19 cellular contexts compared by ENCODE assay signal in the genomic region with DNA sequence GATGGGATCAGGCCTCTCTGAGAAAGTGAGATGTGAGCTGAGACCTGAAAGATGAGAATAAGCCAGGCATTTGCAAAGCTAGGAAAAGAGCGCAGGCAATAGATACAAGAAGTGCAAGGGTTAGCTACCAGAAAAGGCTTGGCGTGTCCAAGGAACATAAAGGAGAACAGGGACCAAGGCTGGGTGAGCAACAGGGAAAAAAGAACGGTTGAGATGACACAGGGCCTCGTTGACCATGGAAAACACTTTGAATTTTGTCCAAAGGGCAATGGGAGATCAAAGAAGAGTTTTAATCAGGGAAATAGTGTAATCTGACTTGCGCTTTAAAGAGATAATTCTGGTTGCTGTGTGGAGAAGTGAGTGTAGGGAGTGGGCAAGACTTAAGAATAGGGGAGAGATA.
"Had no signal": no experiment of that assay in that cellular context is flagged by ENCODE, and none has a peak within 500 bp of the region (broad histone marks: within the 10 kb centered on the region; RNA-seq: fewer than 3 reads in every experiment).

No MANE protein-coding gene starts in this region.

- H3K9me3 ChIP-seq: esophagus squamous epithelium, ovary, transverse colon had no signal

- H2AFZ ChIP-seq: neural progenitor cell had no signal

- H3K27me3 Mint-ChIP-seq: activated CD4-positive, alpha-beta memory T cell treated with anti-CD3 and anti-CD28 coated beads for 36 hours; activated CD8-positive, alpha-beta memory T cell treated with anti-CD3 and anti-CD28 coated beads, Interleukin-2, amount 10 ng/mL, durations not matched to agents 7 days and 5 days; activated naive CD4-positive, alpha-beta T cell treated with anti-CD3 and anti-CD28 coated beads, Interleukin-2, amount 10 ng/mL, durations not matched to agents 7 days and 5 days had no signal

- H3K4me2 ChIP-seq: neural progenitor cell had no signal

- H3K4me3 ChIP-seq: coronary artery, esophagus squamous epithelium, neural progenitor cell, ovary, transverse colon had no signal

- H3K36me3 Mint-ChIP-seq: neural progenitor cell had no signal

- H3K27me3 ChIP-seq: esophagus squamous epithelium, neural progenitor cell, ovary, transverse colon had no signal

- H3K27ac ChIP-seq: esophagus squamous epithelium, neural progenitor cell, ovary, transverse colon had no signal

- DNase-seq: activated CD4-positive, alpha-beta memory T cell treated with anti-CD3 and anti-CD28 coated beads for 36 hours; activated CD4-positive, alpha-beta T cell treated with anti-CD3 and anti-CD28 coated beads for 1 hour; activated CD8-positive, alpha-beta memory T cell treated with anti-CD3 and anti-CD28 coated beads, Interleukin-2, amount 10 ng/mL, durations not matched to agents 7 days and 5 days; activated naive CD4-positive, alpha-beta T cell treated with anti-CD3 and anti-CD28 coated beads, Interleukin-2, amount 10 ng/mL, durations not matched to agents 7 days and 5 days; activated T-cell treated with anti-CD3 and anti-CD28 coated beads, Interleukin-2, amount 50 U/mL, for 1 hour; amniotic stem cell; caudate nucleus; effector CD4-positive, alpha-beta T cell; esophagus squamous epithelium; kidney glomerular epithelial cell; ovary; stimulated activated CD4-positive, alpha-beta T cell treated with anti-CD3 and anti-CD28 coated beads, Interleukin-2, amount 100 ng/mL, for 48 hours; stimulated activated naive CD4-positive, alpha-beta T cell treated with Interleukin-2 at 50 U/mL for 16 hours; substantia nigra; SW 1271; transverse colon had no signal

- H3K27ac Mint-ChIP-seq: activated CD4-positive, alpha-beta memory T cell treated with anti-CD3 and anti-CD28 coated beads for 36 hours; activated CD8-positive, alpha-beta memory T cell treated with anti-CD3 and anti-CD28 coated beads, Interleukin-2, amount 10 ng/mL, durations not matched to agents 7 days and 5 days; activated naive CD4-positive, alpha-beta T cell treated with anti-CD3 and anti-CD28 coated beads, Interleukin-2, amount 10 ng/mL, durations not matched to agents 7 days and 5 days; activated T-helper 2 cell treated with anti-CD3 and anti-CD28 coated beads, Interferon-gamma antibody, Interleukin-2, Interleukin-4, amounts not matched to agents 10 μg/mL and 5 μg/mL and 100 μg/mL, durations not matched to agents 14 hours and 24 hours and 36 hours; neural progenitor cell had no signal

- H3K9ac ChIP-seq: neural progenitor cell had no signal

- H3K4me3 Mint-ChIP-seq: activated CD4-positive, alpha-beta memory T cell treated with anti-CD3 and anti-CD28 coated beads for 36 hours; activated CD8-positive, alpha-beta memory T cell treated with anti-CD3 and anti-CD28 coated beads, Interleukin-2, amount 10 ng/mL, durations not matched to agents 7 days and 5 days; activated naive CD4-positive, alpha-beta T cell treated with anti-CD3 and anti-CD28 coated beads, Interleukin-2, amount 10 ng/mL, durations not matched to agents 7 days and 5 days; neural progenitor cell had no signal

- ATAC-seq: activated CD8-positive, alpha-beta memory T cell treated with anti-CD3 and anti-CD28 coated beads, Interleukin-2, amount 10 ng/mL, durations not matched to agents 7 days and 5 days had no signal

- H3K9me3 Mint-ChIP-seq: activated CD4-positive, alpha-beta memory T cell treated with anti-CD3 and anti-CD28 coated beads for 36 hours; activated T-helper 2 cell treated with anti-CD3 and anti-CD28 coated beads, Interferon-gamma antibody, Interleukin-2, Interleukin-4, amounts not matched to agents 10 μg/mL and 5 μg/mL and 100 μg/mL, durations not matched to agents 14 hours and 24 hours and 36 hours; neural progenitor cell had no signal

- H3K36me3 ChIP-seq: esophagus squamous epithelium, neural progenitor cell, ovary, transverse colon had no signal
